7 cellular contexts compared by ENCODE assay signal in the genomic region with DNA sequence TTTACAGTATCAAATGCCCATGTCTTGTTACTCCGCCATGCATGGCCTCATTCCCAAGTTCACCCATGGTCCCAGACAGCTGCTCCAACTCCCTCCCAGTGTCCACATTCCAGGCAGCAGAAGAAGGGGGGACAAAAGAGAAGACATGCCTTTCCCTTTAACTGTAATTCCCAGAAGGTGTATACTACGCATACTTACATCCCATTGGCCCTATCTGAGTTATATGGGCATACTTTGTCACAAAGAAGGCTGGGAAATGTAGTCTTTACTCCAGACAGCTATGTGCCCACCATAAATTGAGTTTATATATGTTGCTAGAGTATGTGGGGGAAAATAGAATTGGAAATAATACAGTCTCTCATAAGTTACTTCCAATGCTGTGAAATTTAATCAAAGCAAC.
"Had no signal": no experiment of that assay in that cellular context is flagged by ENCODE, and none has a peak within 500 bp of the region (broad histone marks: within the 10 kb centered on the region; RNA-seq: fewer than 3 reads in every experiment).

No MANE protein-coding gene starts in this region.

- H3K4me1 Mint-ChIP-seq: IgD-negative memory B cell had no signal

- H3K27ac ChIP-seq: KMS-11 had no signal

- H3K27ac Mint-ChIP-seq: IgD-negative memory B cell had no signal

- DNase-seq: GOT3, H9, HCEC 1CT, KBM-7 had no signal

- H3K36me3 Mint-ChIP-seq: IgD-negative memory B cell had no signal

- H3K4me3 Mint-ChIP-seq: H9, IgD-negative memory B cell had no signal

- ATAC-seq: HepG2 had no signal
